ENCODE assay signal across 18 cellular contexts in the genomic region with DNA sequence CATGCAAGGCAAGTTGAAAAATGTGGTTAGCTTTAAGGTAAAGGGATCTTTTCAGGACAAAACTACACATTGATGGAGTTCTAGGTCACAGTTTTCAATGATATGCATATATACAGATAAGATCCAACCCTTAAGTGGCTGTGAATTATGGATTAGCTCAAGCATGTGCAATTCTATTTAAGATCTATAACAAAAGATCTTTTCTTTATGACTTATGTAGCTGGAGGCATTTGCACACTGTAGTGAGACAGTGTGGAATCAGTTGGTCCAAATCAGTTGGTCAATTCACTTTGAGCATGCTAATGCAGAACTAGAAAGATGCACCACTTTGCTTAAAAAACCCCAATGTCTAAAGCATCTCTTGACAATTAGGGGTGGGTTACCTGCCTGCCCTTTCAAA.
"Had no signal": no experiment of that assay in that cellular context is flagged by ENCODE, and none has a peak within 500 bp of the region (broad histone marks: within the 10 kb centered on the region; RNA-seq: fewer than 3 reads in every experiment).

No MANE protein-coding gene starts in this region.

- H3K27me3 ChIP-seq: adrenal gland, gastrocnemius medialis, transverse colon had no signal

- H3K9me3 ChIP-seq: adrenal gland, gastrocnemius medialis, transverse colon had no signal

- ATAC-seq: activated naive CD4-positive, alpha-beta T cell treated with anti-CD3 and anti-CD28 coated beads, Interleukin-2, amount 50 U/mL, for 72 hours; esophagus mucosa; gastrocnemius medialis; natural killer cell treated with Interleukin-12 subunit alpha and Interleukin-12 subunit beta and Interleukin-15 and Interleukin-18, amount 100 ng/mL, for 72 hours; T-helper 17 cell had no signal

- FAIRE-seq: bronchial epithelial cell had no signal

- H3K4me3 ChIP-seq: adrenal gland, gastrocnemius medialis, skin epidermis, transverse colon had no signal

- DNase-seq: activated CD4-positive, alpha-beta T cell treated with anti-CD3 and anti-CD28 coated beads, Interleukin-2, amount 50 U/mL, for 48 hours; activated gamma-delta T cell; adrenal gland; effector CD8-positive, alpha-beta T cell; gastrocnemius medialis; immature natural killer cell; kidney glomerular epithelial cell; retina; stimulated activated CD4-positive, alpha-beta T cell treated with anti-CD3 and anti-CD28 coated beads, Interleukin-15, amount 100 ng/mL, for 24 hours; stimulated activated CD4-positive, alpha-beta T cell treated with anti-CD3 and anti-CD28 coated beads, Interleukin-2, amount 100 ng/mL, for 48 hours; T-helper 17 cell; transverse colon; WERI-Rb-1 had no signal

- H3K36me3 ChIP-seq: adrenal gland, gastrocnemius medialis, transverse colon, WERI-Rb-1 had no signal

- H3K27ac ChIP-seq: WERI-Rb-1 had no signal
